ENCODE assay signal across 8 cellular contexts in genomic region chr3:24829011-24829581, GRCh38.
A peak's percentile ranks its signal among the peaks of the same experiment; 100 is the strongest.
DNase-seq lines count a peak whose midpoint lies in the region; ATAC-seq and TF ChIP-seq lines count a peak whose summit lies in the region.

No MANE protein-coding gene starts in this region.

- no peak overlapping the region for H3K27ac Mint-ChIP-seq in CD8-positive, alpha-beta T cell

- H2BK120ac ChIP-seq in IMR-90 (ENCODE audit: low read depth, low read length), result no peak overlapping the region

- no peak overlapping the region for H3K4me3 Mint-ChIP-seq in CD8-positive, alpha-beta T cell

- ATAC-seq in IMR-90 (ENCODE audit: low read depth) (peak; percentile 72), lower lobe of right lung (peak; percentile 93 to 97), upper lobe of left lung (ENCODE audit: low FRiP score in 2 of 2) (peak; percentile 61 to 86)
- no peak for ATAC-seq in CD8-positive, alpha-beta T cell

- no peak overlapping the region for H2AFZ ChIP-seq in IMR-90 (replicated peaks; ENCODE audit: low read length, poor library complexity)

- H2AK9ac ChIP-seq in IMR-90 (replicated peaks; ENCODE audit: low read depth, low read length, poor library complexity), result no peak overlapping the region

- H3K9ac ChIP-seq in BLaER1 (peak overlapping the region; percentile 48; the same call in 1 of the 2 replicates), IMR-90 (ENCODE audit: low read depth, low read length) (no peak overlapping the region)

- TF ChIP-seq EP300 in upper lobe of left lung (IDR thresholded peaks at IDR 0.05), result no peak

- peaks cover 28% of the 10 kb centered on the region for H3K27me3 Mint-ChIP-seq in CD8-positive, alpha-beta T cell (ENCODE audit: low read depth)

- no peaks in the 10 kb centered on the region for H3K9me1 ChIP-seq in IMR-90 (ENCODE audit: insufficient read depth, low read length)

- no peak overlapping the region for H3K4ac ChIP-seq in IMR-90 (ENCODE audit: low read depth, low read length)

- H3K4me3 ChIP-seq in BLaER1 (peak overlapping the region; percentile 72), IMR-90 (ENCODE audit: insufficient read depth, low read depth, low read length) (no peak overlapping the region), breast epithelium (peak overlapping the region; percentile 34 to 77 (median 55)), lower lobe of right lung (peak overlapping the region; percentile 57), upper lobe of left lung (peak overlapping the region; percentile 44 to 58 (median 53))
- no peak overlapping the region for H3K4me3 ChIP-seq in CD8-positive, alpha-beta T cell (ENCODE audit: low read depth, low read length)

- intact Hi-C loops in IMR-90 (cut with micrococcal nuclease), result no loop called here
- intact Hi-C loops in breast epithelium (cut with DNase I; ENCODE audit: low total_unique reads), result no loop called here
- intact Hi-C loops in lower lobe of right lung (cut with DNase I), result no loop called here
- intact Hi-C loops in CD8-positive, alpha-beta T cell (cut with DNase I, micrococcal nuclease), result no loop called here

- BruUV-seq in IMR-90 (replicated peaks; lab: Mats Ljungman, UMichigan), result no TSS peak

- DNase-seq in IMR-90 (no peak), breast epithelium (ENCODE audit: low spot score in 2 of 2) (no peak), lower lobe of right lung (peak; percentile 54), upper lobe of left lung (peak; percentile 41 to 92), T-helper 9 cell (no peak)
- no peak for DNase-seq in CD8-positive, alpha-beta T cell
- no peak for DNase-seq in activated CD4-positive, alpha-beta T cell treated with anti-CD3 and anti-CD28 coated beads for 4 hours

- no peak overlapping the region for H2BK20ac ChIP-seq in IMR-90 (ENCODE audit: low read depth, low read length)

- H3K36me3 ChIP-seq in BLaER1 (no peaks in the 10 kb centered on the region), IMR-90 (ENCODE audit: control insufficient read depth, insufficient read depth, low read length) (no peaks in the 10 kb centered on the region), breast epithelium (no peaks in the 10 kb centered on the region), lower lobe of right lung (no peaks in the 10 kb centered on the region), upper lobe of left lung (no peaks in the 10 kb centered on the region)
- H3K36me3 ChIP-seq in CD8-positive, alpha-beta T cell (ENCODE audit: insufficient read depth, low read length), result no peaks in the 10 kb centered on the region

- TF ChIP-seq POLR2A in IMR-90 (IDR thresholded peaks at IDR 0.05; ENCODE audit: low read depth, low read length) (no peak), breast epithelium (IDR thresholded peaks at IDR 0.05) (no peak), upper lobe of left lung (IDR thresholded peaks at IDR 0.05) (no peak)

- H3K18ac ChIP-seq in IMR-90 (ENCODE audit: low read depth, low read length), result no peak overlapping the region

- POLR2A ChIA-PET in IMR-90 (lab: Charles Lee; ENCODE audit: unreplicated experiment), result no interaction called here
- POLR2A ChIA-PET in CD8-positive, alpha-beta T cell (lab: Charles Lee), result no interaction called here

- H4K20me1 ChIP-seq in BLaER1 (no peaks in the 10 kb centered on the region), IMR-90 (ENCODE audit: insufficient read depth, low read length) (no peaks in the 10 kb centered on the region)

- peak overlapping the region; percentile 100 for H3K4me2 ChIP-seq in BLaER1
- no peak overlapping the region for H3K4me2 ChIP-seq in IMR-90 (ENCODE audit: low read depth, low read length)

- in situ Hi-C loops in IMR-90 (cut with MboI; ENCODE audit: low sequenced_read_pairs), result no loop called here

- no peaks in the 10 kb centered on the region for H3K36me3 Mint-ChIP-seq in CD8-positive, alpha-beta T cell

- H2BK5ac ChIP-seq in IMR-90 (ENCODE audit: low read depth, low read length, poor library complexity, severe bottlenecking), result no peak overlapping the region

- H4K91ac ChIP-seq in IMR-90 (ENCODE audit: insufficient read depth, low read depth, low read length), result no peak overlapping the region

- no peak overlapping the region for H3K56ac ChIP-seq in IMR-90 (ENCODE audit: extremely low read depth, insufficient read depth, low read length)

- no peak overlapping the region for H4K8ac ChIP-seq in IMR-90 (ENCODE audit: low read depth in 2 of 2, low read length in 2 of 2)

- H3K4me1 Mint-ChIP-seq in CD8-positive, alpha-beta T cell (ENCODE audit: low read depth), result no peaks in the 10 kb centered on the region

- H3K4me1 ChIP-seq in BLaER1 (peaks cover 7% of the 10 kb centered on the region; the same call in 1 of the 2 replicates), IMR-90 (ENCODE audit: control insufficient read depth, insufficient read depth, low read length) (no peaks in the 10 kb centered on the region), breast epithelium (peaks cover 0 to 7% of the 10 kb centered on the region in 2 donors), lower lobe of right lung (peaks cover 3% of the 10 kb centered on the region), upper lobe of left lung (peaks cover 12 to 23% (median 14%) of the 10 kb centered on the region in 4 donors)
- no peaks in the 10 kb centered on the region for H3K4me1 ChIP-seq in CD8-positive, alpha-beta T cell (ENCODE audit: insufficient read depth, low read length)

- H2BK15ac ChIP-seq in IMR-90 (ENCODE audit: low read depth, low read length), result no peak overlapping the region

- no peak overlapping the region for H4K5ac ChIP-seq in IMR-90 (ENCODE audit: low read depth, low read length)

- H3K27ac ChIP-seq in BLaER1 (no peak overlapping the region), IMR-90 (ENCODE audit: insufficient read depth, low read length) (no peak overlapping the region), breast epithelium (no peak overlapping the region), lower lobe of right lung (no peak overlapping the region), upper lobe of left lung (no peak overlapping the region)
- H3K27ac ChIP-seq in CD8-positive, alpha-beta T cell (ENCODE audit: low read depth, low read length), result no peak overlapping the region

- TF ChIP-seq CTCF in IMR-90 (conservative IDR thresholded peaks at IDR 0.05; ENCODE audit: low read depth, low read length) (no peak), breast epithelium (IDR thresholded peaks at IDR 0.05) (no peak), lower lobe of right lung (IDR thresholded peaks at IDR 0.05) (no peak), upper lobe of left lung (IDR thresholded peaks at IDR 0.05) (no peak)
- TF ChIP-seq CTCF in CD8-positive, alpha-beta T cell (IDR thresholded peaks at IDR 0.05), result no peak

- H3K79me1 ChIP-seq in IMR-90 (ENCODE audit: low read depth in 1 of 2, low read length in 2 of 2), result no peaks in the 10 kb centered on the region

- dilution Hi-C loops in IMR-90 (cut with HindIII; ENCODE audit: low sequenced_read_pairs, unreplicated experiment), result no loop called here

- H3K9me3 Mint-ChIP-seq in CD8-positive, alpha-beta T cell, result no peaks in the 10 kb centered on the region

- no peak for TF ChIP-seq RAD21 in IMR-90 (IDR thresholded peaks at IDR 0.05; ENCODE audit: low read length)

- no peak overlapping the region for H3K23ac ChIP-seq in IMR-90 (ENCODE audit: low read depth, low read length)

- H2AK5ac ChIP-seq in IMR-90 (ENCODE audit: low read depth, low read length), result no peak overlapping the region

- WGBS in IMR-90 (ENCODE audit: extremely low coverage in 2 of 2, insufficient read length in 1 of 2), 2 experiments, result 3% methylated on average over 12 of the region's 51 CpGs; no CpG with 5 or more reads in 1 of the 2 experiments
- WGBS in upper lobe of left lung, 2 donors, result 5 to 19% methylated on average over 2 to 38 of the region's 51 CpGs

- H3K9me3 ChIP-seq in BLaER1 (no peaks in the 10 kb centered on the region), IMR-90 (ENCODE audit: control insufficient read depth, insufficient read depth, low read length) (no peaks in the 10 kb centered on the region), breast epithelium (no peaks in the 10 kb centered on the region), lower lobe of right lung (no peaks in the 10 kb centered on the region), upper lobe of left lung (no peaks in the 10 kb centered on the region)
- no peaks in the 10 kb centered on the region for H3K9me3 ChIP-seq in CD8-positive, alpha-beta T cell (ENCODE audit: low read length)

- no peak overlapping the region for H3K14ac ChIP-seq in IMR-90 (replicated peaks; ENCODE audit: low read depth, low read length)

- CTCF ChIA-PET in IMR-90 (lab: Yijun Ruan, JAX), result no interaction called here
- CTCF ChIA-PET in CD8-positive, alpha-beta T cell (lab: Charles Lee), result no interaction called here

- H3K27me3 ChIP-seq in BLaER1 (peaks cover 24% of the 10 kb centered on the region), IMR-90 (ENCODE audit: control insufficient read depth, insufficient read depth, low read length) (peaks cover 11% of the 10 kb centered on the region; the same call in 1 of the 2 replicates), breast epithelium (peaks cover 0 to 4% of the 10 kb centered on the region in 2 donors), lower lobe of right lung (ENCODE audit: low read depth) (peaks cover 20% of the 10 kb centered on the region), upper lobe of left lung (peaks cover 0 to 4% (median 0%) of the 10 kb centered on the region in 4 donors)
- H3K27me3 ChIP-seq in CD8-positive, alpha-beta T cell (ENCODE audit: insufficient read depth, low read length), result no peaks in the 10 kb centered on the region

TF ChIP-seq in IMR-90, 13 proteins besides CTCF, POLR2A, EP300 and RAD21:
- TF ChIP-seq NFE2L2 (IDR thresholded peaks at IDR 0.05; ENCODE audit: low read depth, low read length) (no peak), MAFK (IDR thresholded peaks at IDR 0.05; ENCODE audit: low read depth, low read length) (no peak), RCOR1 (IDR thresholded peaks at IDR 0.05; ENCODE audit: insufficient replicate concordance, low read length) (no peak), CEBPB (IDR thresholded peaks at IDR 0.05; ENCODE audit: low read depth, low read length) (no peak)
TF ChIP-seq in IMR-90: peak in this region for 0.

Comparison
In these comparisons a context has a peak if more than half of its experiments do, and no peak if none do; other contexts are left out.
1. H3K4me3 ChIP-seq: peak in BLaER1 (single experiment), breast epithelium (3 of 3), lower lobe of right lung (single experiment) and upper lobe of left lung (4 of 4); none in IMR-90 (single experiment) and CD8-positive, alpha-beta T cell (single experiment).
2. DNase-seq: peak in lower lobe of right lung (single experiment) and upper lobe of left lung (2 of 2); none in IMR-90 (single experiment), breast epithelium (0 of 2), CD8-positive, alpha-beta T cell (0 of 7), T-helper 9 cell (single experiment) and activated CD4-positive, alpha-beta T cell treated with anti-CD3 and anti-CD28 coated beads for 4 hours (0 of 2).